Comparison of ENCODE assay signal across 7 cellular contexts in the genomic region with DNA sequence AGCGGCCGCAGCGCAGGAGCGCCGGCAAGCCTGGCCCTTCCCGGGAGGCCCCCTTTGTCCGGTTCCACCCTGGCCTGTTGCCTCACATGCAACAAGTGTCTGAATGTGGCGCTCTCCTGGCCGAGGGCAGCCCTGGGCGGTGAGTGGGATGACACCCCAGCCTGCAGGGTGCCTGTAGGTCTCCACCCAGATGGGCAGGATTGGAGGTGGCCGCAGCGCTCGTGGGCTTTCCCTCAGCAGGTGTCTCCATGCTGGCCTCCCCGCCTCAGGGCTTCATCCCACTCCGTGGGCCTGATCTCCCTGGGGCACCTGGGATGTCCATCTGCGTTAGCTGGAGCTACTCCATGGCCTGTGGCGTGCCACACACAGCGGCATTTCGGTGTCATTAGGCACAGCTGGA. TPM values are rescaled to one million over a fixed set of nuclear protein-coding genes. Genes with fewer than 3 reads are reported as not detected.
DNase-seq lines count a peak whose midpoint lies in the region; ATAC-seq and TF ChIP-seq lines count a peak whose summit lies in the region.
"Had no signal": no experiment of that assay in that cellular context is flagged by ENCODE, and none has a peak within 500 bp of the region (broad histone marks: within the 10 kb centered on the region; RNA-seq: fewer than 3 reads in every experiment).

No MANE protein-coding gene starts in this region.

- no peaks in the 10 kb centered on the region for H3K27me3 Mint-ChIP-seq in WTC11 (ENCODE audit: low read depth)

- peak overlapping the region; percentile 74 for H3K4me3 Mint-ChIP-seq in WTC11

- H3K4me3 ChIP-seq in BE2C (ENCODE audit: low read depth, low read length) (peak overlapping the region; percentile 74), liver (ENCODE audit: low read depth in 1 of 3, low read length in 3 of 3) (peak overlapping the region; percentile 53 to 97 (median 72))

- peak overlapping the region in 1 of 2 donors; percentile 4 for H3K9ac ChIP-seq in liver (ENCODE audit: low read depth in 1 of 2, low read length in 2 of 2)

- WGBS in liver = 81% methylated on average over 19 of the region's 19 CpGs

- H3K4me1 ChIP-seq in BE2C = no peaks in the 10 kb centered on the region
- peaks cover 11 to 54% (median 44%) of the 10 kb centered on the region in 4 donors for H3K4me1 ChIP-seq in liver (ENCODE audit: control insufficient read depth in 4 of 4, insufficient read depth in 4 of 4, low read length in 3 of 4)

- TF ChIP-seq CTCF in BE2C (IDR thresholded peaks at IDR 0.05; ENCODE audit: low read depth, low read length) (no peak), WTC11 (IDR thresholded peaks at IDR 0.05) (no peak), liver (IDR thresholded peaks at IDR 0.05; ENCODE audit: low read depth, low read length, missing input control) (no peak)

- DNase-seq in BE2C = peak; percentile 11
- DNase-seq in WTC11 (ENCODE audit: low spot score) = no peak
- DNase-seq in NCI-H524 (lab: John Stamatoyannopoulos, UW) = no peak
- no peak for DNase-seq in COR-L47 (lab: John Stamatoyannopoulos, UW)
- DNase-seq in stimulated activated CD4-positive, alpha-beta T cell treated with anti-CD3 and anti-CD28 coated beads, Interleukin-1b, Interleukin-23, amount 100 ng/mL, for 48 hours = no peak
- DNase-seq: NCI-H524 treated with DMSO at 0.1 percent for 48 hours had no signal

- no peaks in the 10 kb centered on the region for H3K9me3 ChIP-seq in BE2C
- no peaks in the 10 kb centered on the region for H3K9me3 ChIP-seq in liver (ENCODE audit: control insufficient read depth in 4 of 4, low read length in 3 of 4)

- no peak for ATAC-seq in WTC11

- peaks cover 18% of the 10 kb centered on the region for H3K4me1 Mint-ChIP-seq in WTC11

- H3K36me3 ChIP-seq in BE2C = no peaks in the 10 kb centered on the region
- H3K36me3 ChIP-seq in liver (ENCODE audit: control insufficient read depth in 4 of 4, insufficient read depth in 3 of 4, low read depth in 1 of 4, low read length in 3 of 4) = peaks cover 0 to 6% (median 0%) of the 10 kb centered on the region in 4 donors

- no peak overlapping the region for H3K27ac Mint-ChIP-seq in WTC11

- no peaks in the 10 kb centered on the region for H3K9me3 Mint-ChIP-seq in WTC11

- H3K27me3 ChIP-seq in BE2C = no peaks in the 10 kb centered on the region
- no peaks in the 10 kb centered on the region for H3K27me3 ChIP-seq in liver (ENCODE audit: control insufficient read depth in 4 of 4, insufficient read depth in 4 of 4, low read length in 3 of 4)

- H3K36me3 Mint-ChIP-seq in WTC11 = 0 out of 2 replicates have a peak, but pooled peaks cover 5% of the 10 kb centered on the region

- POLR2A ChIA-PET in WTC11 (lab: Charles Lee) = interaction anchor here (0.6 kb wide), 1 partner anchor 77 kb away, joined by 4 read pairs; no protein-coding TSS in a partner anchor

- CTCF ChIA-PET in WTC11 (lab: Charles Lee) = no interaction called here

- no peak overlapping the region for H3K27ac ChIP-seq in liver (ENCODE audit: low read depth in 1 of 2, low read length in 2 of 2)

- TF ChIP-seq RAD21 in liver (IDR thresholded peaks at IDR 0.05) = no peak

TF ChIP-seq in WTC11, 78 proteins besides CTCF, POLR2A, EP300 and RAD21 (continues in another document):
- TF ChIP-seq CREM (CRISPR knock-in tag; IDR thresholded peaks at IDR 0.05) (no peak), ZNF512 (CRISPR knock-in tag; IDR thresholded peaks at IDR 0.05; ENCODE audit: borderline replicate concordance) (no peak), ZNF232 (CRISPR knock-in tag; IDR thresholded peaks at IDR 0.05) (no peak)

TF ChIP-seq in liver, 16 proteins besides CTCF, POLR2A, EP300 and RAD21:
- TF ChIP-seq YY1 (IDR thresholded peaks at IDR 0.05) (no peak), FOXA1 (IDR thresholded peaks at IDR 0.05) (no peak), TAF1 (conservative IDR thresholded peaks at IDR 0.05) (no peak), SP1 (IDR thresholded peaks at IDR 0.05) (no peak), GABPA (IDR thresholded peaks at IDR 0.05 in 1 of 2, conservative IDR thresholded peaks at IDR 0.05 in 1 of 2) (no peak), ZBTB33 (IDR thresholded peaks at IDR 0.05) (no peak), FOXA2 (IDR thresholded peaks at IDR 0.05) (no peak), ATF3 (IDR thresholded peaks at IDR 0.05) (no peak), JUND (IDR thresholded peaks at IDR 0.05) (no peak)

RNA-seq across cellular contexts. Expression of gene MIB2, which starts 1.5 kb away (rescaled TPM):
- 41.5 TPM for polyA plus RNA-seq in BE2C (2012; ENCODE audit: insufficient read depth, insufficient read length, low read depth)
- total RNA-seq in WTC11 (2021) (90.6 to 120 TPM (median 113 TPM) in 3 replicates), liver (10 to 100 TPM; 19.8 to 33.0 TPM)
- 10 to 100 TPM in 1 of 2 donors, 1 to 10 TPM in 1; 9.8 to 18.7 TPM for polyA plus RNA-seq in liver

RNA-seq across cellular contexts. Expression of gene MMP23B, which starts 15.1 kb away (rescaled TPM):
- 0.66 TPM for polyA plus RNA-seq in BE2C (2012; ENCODE audit: insufficient read depth, insufficient read length, low read depth)
- total RNA-seq in WTC11 (2021) (20.0 to 28.1 TPM (median 27.1 TPM) in 3 replicates), liver (1 to 10 TPM; 1.6 to 4.2 TPM)
- 1 to 10 TPM in 1 of 2 donors, under 1 TPM in 1; 0.92 to 1.5 TPM for polyA plus RNA-seq in liver

RNA-seq across cellular contexts. Expression of gene FNDC10, which starts 16.9 kb away (rescaled TPM):
- polyA plus RNA-seq in BE2C (2012; ENCODE audit: insufficient read depth, insufficient read length, low read depth) = 31.5 TPM
- 30.4 to 37.5 TPM (median 34.9 TPM) in 3 replicates for total RNA-seq in WTC11 (2021)
- total RNA-seq in liver = under 1 TPM; 0.08 to 0.37 TPM
- polyA plus RNA-seq in liver = under 1 TPM; 0.13 to 0.58 TPM

RNA-seq across cellular contexts. Expression of gene CDK11B, which starts 42.0 kb away (rescaled TPM):
- polyA plus RNA-seq in BE2C (2012; ENCODE audit: insufficient read depth, insufficient read length, low read depth) = 163 TPM
- total RNA-seq in WTC11 (2021) (39.5 to 41.2 TPM (median 40.7 TPM) in 3 replicates), liver (1 to 10 TPM; 5.1 to 6.9 TPM)
- polyA plus RNA-seq in liver = 10 to 100 TPM in 1 of 2 donors, 1 to 10 TPM in 1; 8.0 to 12.2 TPM

RNA-seq across cellular contexts. Expression of gene SSU72, which starts 42.2 kb away (rescaled TPM):
- polyA plus RNA-seq in BE2C (2012; ENCODE audit: insufficient read depth, insufficient read length, low read depth) = 249 TPM
- total RNA-seq in WTC11 (2021) (150 to 158 TPM (median 150 TPM) in 3 replicates), liver (10 to 100 TPM; 35.4 to 40.4 TPM)
- 10 to 100 TPM; 48.2 to 57.4 TPM for polyA plus RNA-seq in liver

Comparison
In these comparisons a context has a peak if more than half of its experiments do, and no peak if none do; other contexts are left out.
1. RNA of gene FNDC10, which starts 16.9 kb away (total RNA-seq): 30.4 to 37.5 TPM in WTC11; 0.08 to 0.37 TPM in liver; every median in the first group is over 10 times any median in the second.